In genomic region chr17:43134774-43135453, GRCh38 we compare ENCODE assay signal across 18 cellular contexts.
"Had no signal": no experiment of that assay in that cellular context is flagged by ENCODE, and none has a peak within 500 bp of the region (broad histone marks: within the 10 kb centered on the region; RNA-seq: fewer than 3 reads in every experiment).

No MANE protein-coding gene starts in this region.

- H3K9me3 ChIP-seq: esophagus squamous epithelium, spleen had no signal

- DNase-seq: activated CD4-positive, alpha-beta T cell treated with anti-CD3 and anti-CD28 coated beads, Interleukin-2, amount 50 U/mL, for 4 hours; activated naive CD4-positive, alpha-beta T cell; activated naive CD8-positive, alpha-beta T cell treated with anti-CD3 and anti-CD28 coated beads for 36 hours; activated T-cell treated with anti-CD3 and anti-CD28 coated beads, Interleukin-2, amount 50 U/mL, for 1 hour; amniotic stem cell; effector CD8-positive, alpha-beta T cell; esophagus squamous epithelium; left cardiac atrium; midbrain; nucleus accumbens; spleen; stimulated activated naive CD4-positive, alpha-beta T cell; T-helper 2 cell had no signal

- H3K27ac Mint-ChIP-seq: activated T-helper 17 cell treated with anti-CD3 and anti-CD28 coated beads, Interleukin-2, amount 50 U/mL, for 72 hours; nephron had no signal

- ATAC-seq: activated T-helper 17 cell treated with anti-CD3 and anti-CD28 coated beads, Interleukin-2, amount 50 U/mL, for 72 hours; left cardiac atrium had no signal

- H3K9me3 Mint-ChIP-seq: activated naive CD8-positive, alpha-beta T cell treated with anti-CD3 and anti-CD28 coated beads for 36 hours; activated T-helper 17 cell treated with anti-CD3 and anti-CD28 coated beads, Interleukin-2, amount 50 U/mL, for 72 hours; dendritic cell treated with granulocyte-macrophage colony-stimulating factor and Interleukin-4, amounts not matched to agents 40 ng/mL and 50 ng/mL, for 4 days; nephron had no signal

- H3K27me3 ChIP-seq: cardiac muscle cell, esophagus squamous epithelium, spleen had no signal

- H3K27ac ChIP-seq: cardiac muscle cell, esophagus squamous epithelium, spleen, VCaP had no signal

- H3K4me1 Mint-ChIP-seq: nephron had no signal

- H3K36me3 ChIP-seq: cardiac muscle cell had no signal

- H3K4me3 Mint-ChIP-seq: activated naive CD8-positive, alpha-beta T cell treated with anti-CD3 and anti-CD28 coated beads for 36 hours; activated T-helper 17 cell treated with anti-CD3 and anti-CD28 coated beads, Interleukin-2, amount 50 U/mL, for 72 hours; dendritic cell treated with granulocyte-macrophage colony-stimulating factor and Interleukin-4, amounts not matched to agents 40 ng/mL and 50 ng/mL, for 4 days; nephron had no signal

- H3K27me3 Mint-ChIP-seq: activated naive CD8-positive, alpha-beta T cell treated with anti-CD3 and anti-CD28 coated beads for 36 hours; activated T-helper 17 cell treated with anti-CD3 and anti-CD28 coated beads, Interleukin-2, amount 50 U/mL, for 72 hours; dendritic cell treated with granulocyte-macrophage colony-stimulating factor and Interleukin-4, amounts not matched to agents 40 ng/mL and 50 ng/mL, for 4 days had no signal

- H3K4me3 ChIP-seq: cardiac muscle cell, esophagus squamous epithelium, spleen had no signal
